ENCODE assay signal across 20 cellular contexts in genomic region chr2:96553176-96553956, GRCh38. TPM values are rescaled to one million over a fixed set of nuclear protein-coding genes. Genes with fewer than 3 reads are reported as not detected.
DNase-seq lines count a peak whose midpoint lies in the region; ATAC-seq, FAIRE-seq and TF ChIP-seq lines count a peak whose summit lies in the region.
"Had no signal": no experiment of that assay in that cellular context is flagged by ENCODE, and none has a peak within 500 bp of the region (broad histone marks: within the 10 kb centered on the region; RNA-seq: fewer than 3 reads in every experiment).

No MANE protein-coding gene starts in this region.

- TF ChIP-seq CTCF in SK-N-SH (IDR thresholded peaks at IDR 0.05) (no peak), HepG2 (CRISPR knock-in tag; IDR thresholded peaks at IDR 0.05) (no peak), right lobe of liver (IDR thresholded peaks at IDR 0.05) (no peak)

- DNase-seq in SK-N-SH (peak; percentile 31), HepG2 (ENCODE audit: low spot score) (no peak), right lobe of liver (no peak), NCI-H510A treated with DMSO at 0.1 percent for 48 hours (lab: John Stamatoyannopoulos, UW) (no peak), SKM-1 (lab: John Stamatoyannopoulos, UW; ENCODE audit: unreplicated experiment) (no peak)
- no peak for DNase-seq in central memory CD8-positive, alpha-beta T cell (ENCODE audit: low spot score in 2 of 2)
- DNase-seq: glutamatergic neuron, KG1, nephron progenitor cell had no signal

- no peak overlapping the region for H3K27ac ChIP-seq in SK-N-SH (ENCODE audit: low read depth in 2 of 2, low read length in 1 of 2)
- no peak overlapping the region for H3K27ac ChIP-seq in HepG2 (ENCODE audit: extremely low read length, insufficient read depth, low read length)
- no peak overlapping the region for H3K27ac ChIP-seq in right lobe of liver
- H3K27ac ChIP-seq: 22Rv1, cardiac muscle cell, HL-60, PC-9 had no signal

- no peak for FAIRE-seq in HepG2 (lab: Jason Lieb, UNC)

- H2AFZ ChIP-seq in SK-N-SH (ENCODE audit: low read depth) = no peak overlapping the region
- no peak overlapping the region for H2AFZ ChIP-seq in HepG2 (ENCODE audit: low read length)
- H2AFZ ChIP-seq: PC-9 had no signal

- no peaks in the 10 kb centered on the region for H3K9me3 Mint-ChIP-seq in central memory CD8-positive, alpha-beta T cell
- peaks cover 2% of the 10 kb centered on the region for H3K9me3 Mint-ChIP-seq in stimulated activated memory B cell treated with anti-CD40 and anti-IgM and Interleukin-4, amounts not matched to agents 10 μg/mL and 1 μg/mL and 100 μg/mL, for 72 hours
- H3K9me3 Mint-ChIP-seq: H9, nephron progenitor cell had no signal

- H4K20me1 ChIP-seq in SK-N-SH (ENCODE audit: insufficient read depth) (no peaks in the 10 kb centered on the region), HepG2 (ENCODE audit: insufficient read depth, low read length) (no peaks in the 10 kb centered on the region)

- TF ChIP-seq EP300 in SK-N-SH (IDR thresholded peaks at IDR 0.05; ENCODE audit: borderline replicate concordance in 1 of 2, low read depth in 1 of 2, low read length in 1 of 2) = no peak
- TF ChIP-seq EP300 in HepG2 (IDR thresholded peaks at IDR 0.05; ENCODE audit: low read depth in 2 of 2, low read length in 2 of 2) = no peak
- no peak for TF ChIP-seq EP300 in HepG2 (CRISPR knock-in tag; IDR thresholded peaks at IDR 0.05; ENCODE audit: borderline replicate concordance)

- H3K79me2 ChIP-seq in SK-N-SH (ENCODE audit: insufficient read depth) (no peaks in the 10 kb centered on the region), HepG2 (ENCODE audit: insufficient read depth, low read length) (no peaks in the 10 kb centered on the region)

- H3K9ac ChIP-seq in SK-N-SH (no peak overlapping the region), HepG2 (ENCODE audit: insufficient read depth, low read depth, low read length) (no peak overlapping the region)

- no peaks in the 10 kb centered on the region for H3K27me3 Mint-ChIP-seq in central memory CD8-positive, alpha-beta T cell
- no peaks in the 10 kb centered on the region for H3K27me3 Mint-ChIP-seq in stimulated activated memory B cell treated with anti-CD40 and anti-IgM and Interleukin-4, amounts not matched to agents 10 μg/mL and 1 μg/mL and 100 μg/mL, for 72 hours

- in situ Hi-C loops in HepG2 (cut with HindIII; ENCODE audit: extremely low pct_ligation_motif_present, low pct_unique_long_range_greater_than_20kb) = no loop called here

- 98% methylated on average over 9 of the region's 16 CpGs for WGBS in SK-N-SH (ENCODE audit: low lambda C conversion rate)
- WGBS in HepG2 (ENCODE audit: low lambda C conversion rate) = 88% methylated on average over 16 of the region's 16 CpGs
- 81% methylated on average over 3 of the region's 16 CpGs for WGBS in right lobe of liver (ENCODE audit: insufficient coverage, low coverage, low lambda C conversion rate, missing lambda C conversion rate)

- peaks cover 13% of the 10 kb centered on the region for H3K4me1 Mint-ChIP-seq in central memory CD8-positive, alpha-beta T cell
- peaks cover 38% of the 10 kb centered on the region for H3K4me1 Mint-ChIP-seq in stimulated activated memory B cell treated with anti-CD40 and anti-IgM and Interleukin-4, amounts not matched to agents 10 μg/mL and 1 μg/mL and 100 μg/mL, for 72 hours

- peaks cover 3% of the 10 kb centered on the region for H3F3A ChIP-seq in SK-N-SH (replicated peaks; ENCODE audit: insufficient read depth)

- H3K4me3 Mint-ChIP-seq in central memory CD8-positive, alpha-beta T cell = peak overlapping the region; percentile 52
- H3K4me3 Mint-ChIP-seq in stimulated activated memory B cell treated with anti-CD40 and anti-IgM and Interleukin-4, amounts not matched to agents 10 μg/mL and 1 μg/mL and 100 μg/mL, for 72 hours = peak overlapping the region; percentile 32
- H3K4me3 Mint-ChIP-seq: H9, nephron progenitor cell had no signal

- no peak overlapping the region for H3K4me2 ChIP-seq in SK-N-SH
- H3K4me2 ChIP-seq in HepG2 (ENCODE audit: low read depth, low read length) = peak overlapping the region; percentile 95; the same call in 1 of the 2 replicates
- H3K4me2 ChIP-seq: PC-9 had no signal

- TF ChIP-seq POLR2A in HepG2 (IDR thresholded peaks at IDR 0.05; ENCODE audit: insufficient read depth in 1 of 2, low read depth in 2 of 2, low read length in 2 of 2) (no peak), right lobe of liver (IDR thresholded peaks at IDR 0.05) (no peak)

- H3K9me2 ChIP-seq in SK-N-SH = no peaks in the 10 kb centered on the region

- peak overlapping the region; percentile 32 for H3K27ac Mint-ChIP-seq in central memory CD8-positive, alpha-beta T cell (ENCODE audit: low read depth)
- H3K27ac Mint-ChIP-seq in stimulated activated memory B cell treated with anti-CD40 and anti-IgM and Interleukin-4, amounts not matched to agents 10 μg/mL and 1 μg/mL and 100 μg/mL, for 72 hours = peak overlapping the region; percentile 74
- H3K27ac Mint-ChIP-seq: H9, nephron progenitor cell had no signal

- no peak overlapping the region for H3K4me3 ChIP-seq in SK-N-SH (ENCODE audit: low read depth in 2 of 2, low read length in 1 of 2)
- no peak overlapping the region for H3K4me3 ChIP-seq in HepG2 (replicated peaks in 1 of 3; ENCODE audit: insufficient read depth in 1 of 3, low read depth in 2 of 3, low read length in 3 of 3)
- no peak overlapping the region for H3K4me3 ChIP-seq in right lobe of liver
- H3K4me3 ChIP-seq: cardiac muscle cell, PC-9 had no signal

- TF ChIP-seq RAD21 in SK-N-SH (IDR thresholded peaks at IDR 0.05; ENCODE audit: low read length) = no peak
- no peak for TF ChIP-seq RAD21 in HepG2 (CRISPR knock-in tag; IDR thresholded peaks at IDR 0.05)

- peaks cover 0 to 6% of the 10 kb centered on the region in 2 experiments for H3K36me3 ChIP-seq in SK-N-SH (replicated peaks in 1 of 2; ENCODE audit: control insufficient read depth in 1 of 2, insufficient read depth in 2 of 2, low read length in 1 of 2)
- no peaks in the 10 kb centered on the region for H3K36me3 ChIP-seq in HepG2 (replicated peaks in 1 of 2; ENCODE audit: control insufficient read depth in 1 of 2, insufficient read depth in 2 of 2, low read length in 2 of 2)
- peaks cover 0 to 3% (median 1%) of the 10 kb centered on the region in 4 donors for H3K36me3 ChIP-seq in right lobe of liver
- H3K36me3 ChIP-seq: BE2C, cardiac muscle cell had no signal

- H3K9me3 ChIP-seq in SK-N-SH (no peaks in the 10 kb centered on the region), HepG2 (ENCODE audit: low read length) (no peaks in the 10 kb centered on the region), right lobe of liver (no peaks in the 10 kb centered on the region)
- H3K9me3 ChIP-seq: BE2C, upper lobe of left lung had no signal

- no TSS peak for BruUV-seq in HepG2 (replicated peaks; lab: Mats Ljungman, UMichigan)

- no peaks in the 10 kb centered on the region for H3K27me3 ChIP-seq in SK-N-SH (ENCODE audit: insufficient read depth)
- no peaks in the 10 kb centered on the region for H3K27me3 ChIP-seq in HepG2 (ENCODE audit: control insufficient read depth in 1 of 2, insufficient read depth in 2 of 2, low read length in 2 of 2)
- H3K27me3 ChIP-seq in right lobe of liver = no peaks in the 10 kb centered on the region
- H3K27me3 ChIP-seq: BE2C, cardiac muscle cell, upper lobe of left lung had no signal

- ATAC-seq in SK-N-SH treated with all-trans-retinoic acid at 6 μM for 48 hours (no peak; the same call in 2 of the 3 replicates), HepG2 (no peak), right lobe of liver (no peak)
- ATAC-seq in central memory CD8-positive, alpha-beta T cell (replicated peaks; ENCODE audit: extremely low read depth, poor library complexity, severe bottlenecking) = no peak
- no peak for ATAC-seq in stimulated activated memory B cell treated with anti-CD40 and anti-IgM and Interleukin-4, amounts not matched to agents 10 μg/mL and 1 μg/mL and 100 μg/mL, for 72 hours

- intact Hi-C loops in HepG2 (cut with micrococcal nuclease; ENCODE audit: unreplicated experiment) = loop anchor here (5.0 kb wide), 2 partner anchors 49 to 79 kb away; no protein-coding TSS in a partner anchor
- intact Hi-C loops in right lobe of liver (cut with DNase I) = no loop called here

- POLR2A ChIA-PET in SK-N-SH (lab: Yijun Ruan, JAX) (interaction anchor here (0.7 kb wide), 1 partner anchor 18 kb away, joined by 5 read pairs; no protein-coding TSS in a partner anchor), HepG2 (lab: Yijun Ruan, JAX) (interaction anchor here (1.4 to 1.6 kb wide), 2 partner anchors 84 to 263 kb away, joined by 3 to 4 read pairs; partner anchors contain the start of gene CNNM3)

- H3K4me1 ChIP-seq in SK-N-SH (ENCODE audit: control insufficient read depth in 1 of 2, insufficient read depth in 2 of 2, low read depth in 1 of 2, low read length in 1 of 2) (peaks cover 0 to 3% of the 10 kb centered on the region in 2 experiments; a peak in 1 of 4 replicates), HepG2 (ENCODE audit: insufficient read depth, low read length) (peaks cover 70% of the 10 kb centered on the region), right lobe of liver (peaks cover 0 to 24% (median 4%) of the 10 kb centered on the region in 4 donors)
- H3K4me1 ChIP-seq: BE2C had no signal

- H3K36me3 Mint-ChIP-seq in central memory CD8-positive, alpha-beta T cell (ENCODE audit: insufficient read depth) = peaks cover 34% of the 10 kb centered on the region
- peaks cover 21% of the 10 kb centered on the region for H3K36me3 Mint-ChIP-seq in stimulated activated memory B cell treated with anti-CD40 and anti-IgM and Interleukin-4, amounts not matched to agents 10 μg/mL and 1 μg/mL and 100 μg/mL, for 72 hours

- CTCF ChIA-PET in SK-N-SH (lab: Yijun Ruan, JAX) (interaction anchor here (0.6 to 6.6 kb wide), 36 partner anchors 8 to 314 kb away, joined by 3 to 91 read pairs (median 6); partner anchors contain the start of gene NEURL3), HepG2 (lab: Yijun Ruan, JAX; ENCODE audit: low intra/inter-chr PET ratio, low total read pairs) (no interaction called here)

RNA-seq across cellular contexts. Expression of gene ARID5A, which starts 16.8 kb away (rescaled TPM):
- polyA plus RNA-seq in SK-N-SH (2012; rRNA removed) = 3.3 TPM in 2 replicates
- polyA plus RNA-seq in SK-N-SH (2012; cell fraction: cytosol; rRNA removed) = 2.0 and 2.3 TPM in 2 replicates
- 8.1 and 8.2 TPM in 2 replicates for polyA plus RNA-seq in SK-N-SH (2012; cell fraction: nucleus; rRNA removed)
- total RNA-seq in HepG2 (2016; rRNA removed; fragmentation: Illumina TruSeq; extraction: Trizol) = 8.0 and 9.5 TPM in 2 replicates
- total RNA-seq in HepG2 (2016; cell fraction: cytosol; rRNA removed; fragmentation: Illumina TruSeq; extraction: Trizol; ENCODE audit: low read depth) = 2.9 and 3.5 TPM in 2 replicates
- total RNA-seq in HepG2 (2016; cell fraction: insoluble cytoplasmic fraction; rRNA removed; fragmentation: Illumina TruSeq; extraction: Trizol) = 8.1 and 9.8 TPM in 2 replicates
- total RNA-seq in HepG2 (2016; cell fraction: membrane; rRNA removed; fragmentation: Illumina TruSeq; extraction: Trizol) = 6.9 and 8.7 TPM in 2 replicates
- total RNA-seq in HepG2 (2016; cell fraction: nucleus; rRNA removed; fragmentation: Illumina TruSeq; extraction: Trizol) = 7.0 and 7.5 TPM in 2 replicates
- 6.0 and 7.4 TPM in 2 replicates for polyA plus RNA-seq in HepG2 (2011; rRNA removed)
- polyA plus RNA-seq in HepG2 (2011; cell fraction: cytosol; rRNA removed) = 3.4 and 7.0 TPM in 2 replicates
- polyA plus RNA-seq in HepG2 (2011; cell fraction: nucleus; rRNA removed) = 11.9 and 13.3 TPM in 2 replicates
- polyA plus RNA-seq in HepG2 (2012) = 4.7 and 5.3 TPM in 2 replicates
- 3.1 and 4.1 TPM in 2 replicates for polyA plus RNA-seq in HepG2 (2016; cell fraction: cytosol; fragmentation: Illumina TruSeq; extraction: Trizol; ENCODE audit: low read depth)
- polyA plus RNA-seq in HepG2 (2016; cell fraction: insoluble cytoplasmic fraction; fragmentation: Illumina TruSeq; extraction: Trizol; ENCODE audit: low read depth) = 9.9 and 12.2 TPM in 2 replicates
- polyA plus RNA-seq in HepG2 (2016; cell fraction: membrane; fragmentation: Illumina TruSeq; extraction: Trizol; ENCODE audit: low read depth) = 6.1 and 8.5 TPM in 2 replicates
- 12.7 and 13.7 TPM in 2 replicates for polyA plus RNA-seq in HepG2 (2016; cell fraction: nucleus; fragmentation: Illumina TruSeq; extraction: Trizol; ENCODE audit: insufficient read depth, low read depth)
- polyA minus RNA-seq in HepG2 (2011; rRNA and poly(A)+ RNA removed; ENCODE audit: low replicate concordance) = 1.4 and 6.4 TPM in 2 replicates
- polyA minus RNA-seq in HepG2 (2011; cell fraction: cytosol; rRNA and poly(A)+ RNA removed) = 3.0 and 4.0 TPM in 2 replicates
- polyA minus RNA-seq in HepG2 (2011; cell fraction: nucleus; rRNA and poly(A)+ RNA removed) = 3.2 and 4.2 TPM in 2 replicates
- total RNA-seq in right lobe of liver = 10 to 100 TPM; 13.2 to 23.1 (median 16.9) TPM

RNA-seq across cellular contexts. Expression of gene NEURL3, which starts 48.2 kb away (rescaled TPM):
- polyA plus RNA-seq in SK-N-SH (2012; rRNA removed) = 0.05 and 0.08 TPM in 2 replicates
- 0.01 TPM in 1 of 2 replicates, not detected in the other for polyA plus RNA-seq in SK-N-SH (2012; cell fraction: cytosol; rRNA removed)
- 0.04 TPM in 1 of 2 replicates, not detected in the other for polyA plus RNA-seq in SK-N-SH (2012; cell fraction: nucleus; rRNA removed)
- 0.74 and 1.2 TPM in 2 replicates for total RNA-seq in HepG2 (2016; rRNA removed; fragmentation: Illumina TruSeq; extraction: Trizol)
- total RNA-seq in HepG2 (2016; cell fraction: cytosol; rRNA removed; fragmentation: Illumina TruSeq; extraction: Trizol; ENCODE audit: low read depth) = 0.20 and 0.53 TPM in 2 replicates
- 0.73 and 1.4 TPM in 2 replicates for total RNA-seq in HepG2 (2016; cell fraction: insoluble cytoplasmic fraction; rRNA removed; fragmentation: Illumina TruSeq; extraction: Trizol)
- total RNA-seq in HepG2 (2016; cell fraction: membrane; rRNA removed; fragmentation: Illumina TruSeq; extraction: Trizol) = 0.34 and 0.48 TPM in 2 replicates
- total RNA-seq in HepG2 (2016; cell fraction: nucleus; rRNA removed; fragmentation: Illumina TruSeq; extraction: Trizol) = 0.62 and 0.63 TPM in 2 replicates
- 0.16 and 0.48 TPM in 2 replicates for polyA plus RNA-seq in HepG2 (2011; rRNA removed)
- 0.41 and 0.48 TPM in 2 replicates for polyA plus RNA-seq in HepG2 (2011; cell fraction: cytosol; rRNA removed)
- 0.37 and 0.74 TPM in 2 replicates for polyA plus RNA-seq in HepG2 (2011; cell fraction: nucleus; rRNA removed)
- polyA plus RNA-seq in HepG2 (2012) = 0.28 TPM in 1 of 2 replicates, not detected in the other
- polyA plus RNA-seq in HepG2 (2016; cell fraction: cytosol; fragmentation: Illumina TruSeq; extraction: Trizol; ENCODE audit: low read depth) = 0.16 and 0.27 TPM in 2 replicates
- polyA plus RNA-seq in HepG2 (2016; cell fraction: insoluble cytoplasmic fraction; fragmentation: Illumina TruSeq; extraction: Trizol; ENCODE audit: low read depth) = 0.81 and 0.88 TPM in 2 replicates
- 0.49 and 0.50 TPM in 2 replicates for polyA plus RNA-seq in HepG2 (2016; cell fraction: membrane; fragmentation: Illumina TruSeq; extraction: Trizol; ENCODE audit: low read depth)
- polyA plus RNA-seq in HepG2 (2016; cell fraction: nucleus; fragmentation: Illumina TruSeq; extraction: Trizol; ENCODE audit: insufficient read depth, low read depth) = 1.3 and 1.5 TPM in 2 replicates
- not detected in 2 replicates for polyA minus RNA-seq in HepG2 (2011; rRNA and poly(A)+ RNA removed; ENCODE audit: low replicate concordance)
- polyA minus RNA-seq in HepG2 (2011; cell fraction: cytosol; rRNA and poly(A)+ RNA removed) = not detected in 2 replicates
- not detected in 2 replicates for polyA minus RNA-seq in HepG2 (2011; cell fraction: nucleus; rRNA and poly(A)+ RNA removed)
- total RNA-seq in right lobe of liver = 1 to 10 TPM in 3 of 6 experiments, under 1 TPM in 3; 0.23 to 3.0 (median 1.4) TPM
- total RNA-seq: cardiac muscle cell, H9, pulmonary artery endothelial cell, SK-MEL-5 had no signal
- polyA plus RNA-seq: cardiac muscle cell had no signal

Comparison
In these comparisons a context has a peak if more than half of its experiments do, and no peak if none do; other contexts are left out.
1. Of the 25 proteins assayed by ChIP-seq in both HepG2 and SK-N-SH: peak only in HepG2: POLR2AphosphoS5; only in SK-N-SH: none; in both: none; in neither: 24.